Comparison of ENCODE assay signal across 9 cellular contexts in the genomic region with DNA sequence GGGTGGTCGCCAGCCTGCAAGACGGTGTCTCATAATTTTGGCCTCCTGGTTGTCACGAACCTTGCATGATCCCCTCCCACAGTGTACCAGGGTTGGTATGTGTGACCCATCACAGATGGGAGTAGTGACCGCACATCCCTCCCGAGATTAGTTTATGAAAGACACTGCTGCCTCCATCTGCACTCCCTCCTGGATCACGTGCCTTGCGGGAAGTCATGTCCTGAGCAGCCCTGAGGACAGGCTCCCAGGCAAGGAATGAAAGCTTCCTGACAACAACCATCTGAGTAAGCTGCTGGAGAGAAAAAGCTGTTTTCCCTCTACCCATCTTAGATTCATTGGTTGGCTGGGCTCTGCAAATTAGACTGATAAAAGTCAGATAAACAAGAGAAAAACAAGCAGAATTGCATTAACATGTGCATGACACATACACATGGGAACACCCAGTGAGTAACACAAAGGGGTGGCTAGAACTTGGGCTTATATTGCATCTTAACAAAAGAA. TPM values are rescaled to one million over a fixed set of nuclear protein-coding genes. Genes with fewer than 3 reads are reported as not detected.
A peak's percentile ranks its signal among the peaks of the same experiment; 100 is the strongest.
DNase-seq lines count a peak whose midpoint lies in the region; ATAC-seq, FAIRE-seq and TF ChIP-seq lines count a peak whose summit lies in the region.
"Had no signal": no experiment of that assay in that cellular context is flagged by ENCODE, and none has a peak within 500 bp of the region (broad histone marks: within the 10 kb centered on the region; RNA-seq: fewer than 3 reads in every experiment).

No MANE protein-coding gene starts in this region.

- H3K4me3 ChIP-seq in colonic mucosa (no peak overlapping the region), kidney (ENCODE audit: low read length in 2 of 2) (no peak overlapping the region), tibial artery (no peak overlapping the region), dorsolateral prefrontal cortex (no peak overlapping the region)

- H3K4me1 ChIP-seq in colonic mucosa: no peaks in the 10 kb centered on the region
- no peaks in the 10 kb centered on the region for H3K4me1 ChIP-seq in kidney (ENCODE audit: control insufficient read depth in 1 of 2, insufficient read depth in 1 of 2, low read depth in 1 of 2, low read length in 2 of 2)
- peaks cover 0 to 22% (median 6%) of the 10 kb centered on the region in 4 donors for H3K4me1 ChIP-seq in tibial artery

- FAIRE-seq in kidney (lab: Jason Lieb, UNC): no peak
- FAIRE-seq: TTC549 had no signal

- H3K9me3 ChIP-seq in colonic mucosa: no peaks in the 10 kb centered on the region
- no peaks in the 10 kb centered on the region for H3K9me3 ChIP-seq in kidney (ENCODE audit: control insufficient read depth in 1 of 2, low read length in 2 of 2)
- no peaks in the 10 kb centered on the region for H3K9me3 ChIP-seq in tibial artery

- no peak for ATAC-seq in GM21786 (IDR thresholded peaks at IDR 0.05; ENCODE audit: unreplicated experiment)

- intact Hi-C loops in colonic mucosa (cut with DNase I) (no loop called here), kidney (cut with DNase I) (no loop called here), tibial artery (cut with DNase I; ENCODE audit: low total_unique reads) (no loop called here), dorsolateral prefrontal cortex (cut with DNase I) (no loop called here)

- H3K9ac ChIP-seq in colonic mucosa (ENCODE audit: low read depth in 2 of 2, low read length in 2 of 2) (no peak overlapping the region), kidney (ENCODE audit: low read length in 2 of 2) (no peak overlapping the region)

- DNase-seq in LHCN-M2 (ENCODE audit: low read depth) (peak; percentile 53), colonic mucosa (peak; percentile 25), kidney (peak; percentile 84), tibial artery (peak; percentile 72 to 78), dorsolateral prefrontal cortex (no peak), NCI-H2107 (lab: John Stamatoyannopoulos, UW) (no peak)
- DNase-seq in NK-92 treated with Interleukin-12 subunit alpha and Interleukin-12 subunit beta, amount 100 ng/mL, for 24 hours (lab: John Stamatoyannopoulos, UW): no peak

- no peaks in the 10 kb centered on the region for H3K36me3 ChIP-seq in colonic mucosa
- H3K36me3 ChIP-seq in kidney (ENCODE audit: control insufficient read depth in 1 of 2, insufficient read depth in 2 of 2, low read length in 2 of 2): no peaks in the 10 kb centered on the region
- H3K36me3 ChIP-seq in tibial artery: no peaks in the 10 kb centered on the region

- H3K27me3 ChIP-seq in colonic mucosa (no peaks in the 10 kb centered on the region), tibial artery (no peaks in the 10 kb centered on the region), dorsolateral prefrontal cortex (no peaks in the 10 kb centered on the region)

- no peak for TF ChIP-seq CTCF in colonic mucosa (IDR thresholded peaks at IDR 0.05)
- TF ChIP-seq CTCF in kidney (IDR thresholded peaks at IDR 0.05; ENCODE audit: borderline replicate concordance, extremely low read depth, insufficient read depth): no peak
- no peak for TF ChIP-seq CTCF in tibial artery (IDR thresholded peaks at IDR 0.05)
- no peak for TF ChIP-seq CTCF in dorsolateral prefrontal cortex (IDR thresholded peaks at IDR 0.05 in 54 of 56, conservative IDR thresholded peaks at IDR 0.05 in 2 of 56; ENCODE audit: low read depth in 1 of 56, partially characterized antibody in 56 of 56)

- H3K27ac ChIP-seq in colonic mucosa (no peak overlapping the region), kidney (ENCODE audit: low read depth in 2 of 2, low read length in 2 of 2) (no peak overlapping the region), tibial artery (no peak overlapping the region), dorsolateral prefrontal cortex (no peak overlapping the region)

RNA-seq across cellular contexts. Expression of a gene that starts 14.4 kb away (rescaled TPM):
- 0.23 and 0.26 TPM in 2 replicates for total RNA-seq in LHCN-M2 (2014; rRNA removed)
- 0.46 TPM for polyA plus RNA-seq in LHCN-M2 (2012)
- 1 to 10 TPM; 1.5 to 4.7 TPM for total RNA-seq in colonic mucosa
- 2.2 TPM for total RNA-seq in kidney
- polyA plus RNA-seq in kidney (ENCODE audit: insufficient read depth, low read depth, low replicate concordance): 2.4 TPM
- total RNA-seq in dorsolateral prefrontal cortex: 10 to 100 TPM; 10.9 to 64.3 (median 22.6) TPM

Comparison
In these comparisons a context has a peak if more than half of its experiments do, and no peak if none do; other contexts are left out.
1. DNase-seq: peak in LHCN-M2 (single experiment), colonic mucosa (single experiment), kidney (single experiment) and tibial artery (2 of 2); none in dorsolateral prefrontal cortex (0 of 10), NCI-H2107 (single experiment) and NK-92 treated with Interleukin-12 subunit alpha and Interleukin-12 subunit beta, amount 100 ng/mL, for 24 hours (single experiment).